30 cellular contexts compared by ENCODE assay signal in genomic region chr19:45978156-45978555, GRCh38. TPM values are rescaled to one million over a fixed set of nuclear protein-coding genes. Genes with fewer than 3 reads are reported as not detected.
"Had no signal": no experiment of that assay in that cellular context is flagged by ENCODE, and none has a peak within 500 bp of the region (broad histone marks: within the 10 kb centered on the region; RNA-seq: fewer than 3 reads in every experiment).

No MANE protein-coding gene starts in this region.

- FAIRE-seq: keratinocyte had no signal

- H3K36me3 ChIP-seq: colonic mucosa, gastrocnemius medialis, lower lobe of right lung, stomach, tibial artery had no signal

- H2AFZ ChIP-seq: parathyroid adenoma had no signal

- H3K4me2 ChIP-seq: smooth muscle cell had no signal

- H3K27me3 ChIP-seq: testis had no signal

- H3K27ac ChIP-seq: colonic mucosa, epithelial cell of prostate, gastrocnemius medialis, lower lobe of right lung, parathyroid adenoma, stomach, testis, tibial artery had no signal

- H3K9ac ChIP-seq: parathyroid adenoma had no signal

- ATAC-seq: esophagus mucosa; gastrocnemius medialis; left ventricle myocardium superior; lower lobe of right lung; natural killer cell; sciatic nerve; stimulated activated effector memory CD8-positive, alpha-beta T cell treated with anti-CD3 and anti-CD28 coated beads, Interleukin-12 subunit alpha, Interleukin-12 subunit beta, amount 100 ng/mL, for 72 hours had no signal

- H3K4me3 ChIP-seq: colonic mucosa, gastrocnemius medialis, lower lobe of right lung, smooth muscle cell, stomach, testis, tibial artery had no signal

- DNase-seq: colonic mucosa; effector CD8-positive, alpha-beta T cell; endodermal cell; foreskin fibroblast; gastrocnemius medialis; head of caudate nucleus; left ventricle myocardium superior; lower lobe of right lung; natural killer cell; stimulated activated CD4-positive, alpha-beta T cell treated with anti-CD3 and anti-CD28 coated beads, Interleukin-12 subunit alpha, Interleukin-12 subunit beta, amount 100 ng/mL, for 4 hours; stimulated activated CD4-positive, alpha-beta T cell treated with anti-CD3 and anti-CD28 coated beads, Interleukin-2, amount 100 ng/mL, for 24 hours; stimulated activated CD4-positive, alpha-beta T cell treated with anti-CD3 and anti-CD28 coated beads, Interleukin-4, amount 100 ng/mL, for 24 hours; stimulated activated naive CD4-positive, alpha-beta T cell treated with Interleukin-2 at 50 U/mL for 16 hours; stomach; testis; tibial artery had no signal

- H3K79me2 ChIP-seq: parathyroid adenoma had no signal

- H3K9me3 ChIP-seq: colonic mucosa, gastrocnemius medialis, lower lobe of right lung, testis, tibial artery had no signal

- H3K4me1 ChIP-seq: colonic mucosa, gastrocnemius medialis, lower lobe of right lung, parathyroid adenoma, testis had no signal

RNA-seq across cellular contexts. Expression of gene NOVA2, which starts 4.5 kb away (rescaled TPM):
- total RNA-seq: natural killer cell, osteoblast had no signal
- polyA plus RNA-seq: keratinocyte had no signal

RNA-seq across cellular contexts. Expression of gene PGLYRP1, which starts 44.7 kb away (rescaled TPM):
- total RNA-seq: colonic mucosa, endodermal cell, esophagus mucosa, gastrocnemius medialis, glomerular endothelial cell, mononuclear cell, neural crest cell, osteoblast, progenitor cell of endocrine pancreas, smooth muscle cell, stomach, subcutaneous adipose tissue, testis, urinary bladder had no signal
- polyA plus RNA-seq: keratinocyte, smooth muscle cell had no signal
